ENCODE assay signal across 1 cellular context in the genomic region with DNA sequence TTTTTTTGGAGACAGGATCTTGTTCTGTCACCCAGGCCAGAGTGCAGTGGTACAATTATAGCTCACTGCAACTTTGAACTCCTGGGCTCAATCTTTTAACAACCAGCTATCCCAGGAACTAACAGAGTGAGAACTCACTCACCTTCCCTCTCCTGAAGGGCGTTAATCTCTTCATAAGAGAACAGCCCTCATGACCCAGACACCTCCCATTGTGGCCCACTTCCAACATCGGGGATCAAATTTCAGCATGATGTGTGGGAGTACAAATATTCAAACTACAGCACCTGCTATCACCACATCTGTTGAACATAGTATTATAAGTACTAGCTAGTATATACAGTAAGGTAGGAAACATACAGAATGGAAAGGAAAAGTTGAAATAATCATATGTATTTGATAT.
TF ChIP-seq lines count a peak whose summit lies in the region.

No MANE protein-coding gene starts in this region.

TF ChIP-seq in HCT116, 20 proteins besides CTCF, POLR2A, EP300 and RAD21 (continued from another document):
- no peak for TF ChIP-seq ZBTB33 (IDR thresholded peaks at IDR 0.05; ENCODE audit: extremely low read depth, insufficient replicate concordance, low read length)
- no peak for TF ChIP-seq EGR1 (IDR thresholded peaks at IDR 0.05; ENCODE audit: low read depth)
- TF ChIP-seq JUND (IDR thresholded peaks at IDR 0.05) = no peak
- no peak for TF ChIP-seq ZFX (IDR thresholded peaks at IDR 0.05)
- TF ChIP-seq POLR2AphosphoS5 (IDR thresholded peaks at IDR 0.05; ENCODE audit: low read depth, low read length) = no peak
- no peak for TF ChIP-seq CEBPB (IDR thresholded peaks at IDR 0.05; ENCODE audit: low read depth)
